ENCODE assay signal across 17 cellular contexts in the genomic region with DNA sequence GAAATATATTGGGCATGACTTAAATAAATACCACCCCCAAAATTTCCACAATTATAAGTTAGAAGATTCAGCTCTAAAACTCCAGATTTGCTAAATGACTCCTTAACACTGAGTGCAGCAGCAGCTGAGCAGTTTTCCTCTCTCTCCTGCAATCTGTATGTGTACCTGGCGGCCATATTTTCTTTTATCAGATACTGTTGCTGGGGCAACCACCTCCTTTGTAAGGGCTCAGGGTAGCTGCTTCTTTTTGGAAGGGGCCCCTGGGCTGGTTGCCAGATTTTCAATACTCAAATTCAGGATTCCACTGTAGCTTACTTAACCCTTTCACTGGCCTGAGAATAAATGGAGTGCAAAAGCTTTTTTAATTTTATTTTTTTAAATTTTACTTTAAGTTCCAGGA.
A peak's percentile ranks its signal among the peaks of the same experiment; 100 is the strongest.
DNase-seq lines count a peak whose midpoint lies in the region; TF ChIP-seq lines count a peak whose summit lies in the region.
"Had no signal": no experiment of that assay in that cellular context is flagged by ENCODE, and none has a peak within 500 bp of the region (broad histone marks: within the 10 kb centered on the region; RNA-seq: fewer than 3 reads in every experiment).

No MANE protein-coding gene starts in this region.

- peaks cover 3% of the 10 kb centered on the region for H3K9me3 Mint-ChIP-seq in nephron
- H3K9me3 Mint-ChIP-seq in activated T-helper 2 cell treated with anti-CD3 and anti-CD28 coated beads, Interferon-gamma antibody, Interleukin-2, Interleukin-4, amounts not matched to agents 10 μg/mL and 5 μg/mL and 100 μg/mL, durations not matched to agents 14 hours and 24 hours and 36 hours, result peaks cover 19% of the 10 kb centered on the region

- H3K36me3 Mint-ChIP-seq in nephron (ENCODE audit: low read depth), result no peaks in the 10 kb centered on the region
- H3K36me3 Mint-ChIP-seq in activated T-helper 2 cell treated with anti-CD3 and anti-CD28 coated beads, Interferon-gamma antibody, Interleukin-2, Interleukin-4, amounts not matched to agents 10 μg/mL and 5 μg/mL and 100 μg/mL, durations not matched to agents 14 hours and 24 hours and 36 hours (ENCODE audit: low read depth), result no peaks in the 10 kb centered on the region
- H3K36me3 Mint-ChIP-seq: activated naive CD8-positive, alpha-beta T cell; naive thymus-derived CD4-positive, alpha-beta T cell had no signal

- H3K27ac Mint-ChIP-seq in nephron, result peak overlapping the region; percentile 22 to 73 (median 60)
- no peak overlapping the region for H3K27ac Mint-ChIP-seq in activated T-helper 2 cell treated with anti-CD3 and anti-CD28 coated beads, Interferon-gamma antibody, Interleukin-2, Interleukin-4, amounts not matched to agents 10 μg/mL and 5 μg/mL and 100 μg/mL, durations not matched to agents 14 hours and 24 hours and 36 hours
- H3K27ac Mint-ChIP-seq: activated CD4-positive, alpha-beta T cell treated with anti-CD3 and anti-CD28 coated beads for 36 hours; activated naive CD8-positive, alpha-beta T cell; activated T-helper 1 cell treated with anti-CD3 and anti-CD28 coated beads, Interleukin-12 subunit alpha, Interleukin-12 subunit beta, Interleukin-2, Interleukin-4 antibody, amounts not matched to agents 30 ng/mL and 10 ng/mL and 1 ng/mL, durations not matched to agents 14 hours and 24 hours and 36 hours; CD4-positive, alpha-beta T cell had no signal

- intact Hi-C loops in activated T-helper 2 cell treated with anti-CD3 and anti-CD28 coated beads, Interferon-gamma antibody, Interleukin-2, Interleukin-4, amounts not matched to agents 10 μg/mL and 5 μg/mL and 100 μg/mL, durations not matched to agents 14 hours and 24 hours and 36 hours (cut with micrococcal nuclease), result no loop called here

- no peaks in the 10 kb centered on the region for H3K27me3 Mint-ChIP-seq in nephron (ENCODE audit: low read depth)
- H3K27me3 Mint-ChIP-seq in activated T-helper 2 cell treated with anti-CD3 and anti-CD28 coated beads, Interferon-gamma antibody, Interleukin-2, Interleukin-4, amounts not matched to agents 10 μg/mL and 5 μg/mL and 100 μg/mL, durations not matched to agents 14 hours and 24 hours and 36 hours (ENCODE audit: low read depth), result no peaks in the 10 kb centered on the region
- H3K27me3 Mint-ChIP-seq: activated CD4-positive, alpha-beta T cell treated with anti-CD3 and anti-CD28 coated beads for 36 hours; activated naive CD8-positive, alpha-beta T cell; CD4-positive, alpha-beta T cell; naive thymus-derived CD4-positive, alpha-beta T cell had no signal

- peaks cover 16% of the 10 kb centered on the region for H3K4me1 Mint-ChIP-seq in nephron
- no peaks in the 10 kb centered on the region for H3K4me1 Mint-ChIP-seq in activated T-helper 2 cell treated with anti-CD3 and anti-CD28 coated beads, Interferon-gamma antibody, Interleukin-2, Interleukin-4, amounts not matched to agents 10 μg/mL and 5 μg/mL and 100 μg/mL, durations not matched to agents 14 hours and 24 hours and 36 hours (ENCODE audit: low read depth)
- H3K4me1 Mint-ChIP-seq: activated CD4-positive, alpha-beta T cell treated with anti-CD3 and anti-CD28 coated beads for 36 hours; naive thymus-derived CD4-positive, alpha-beta T cell had no signal

- H3K4me3 Mint-ChIP-seq in nephron, result no peak overlapping the region
- no peak overlapping the region for H3K4me3 Mint-ChIP-seq in activated T-helper 2 cell treated with anti-CD3 and anti-CD28 coated beads, Interferon-gamma antibody, Interleukin-2, Interleukin-4, amounts not matched to agents 10 μg/mL and 5 μg/mL and 100 μg/mL, durations not matched to agents 14 hours and 24 hours and 36 hours (ENCODE audit: low read depth)
- H3K4me3 Mint-ChIP-seq: activated CD4-positive, alpha-beta T cell treated with anti-CD3 and anti-CD28 coated beads for 36 hours; activated naive CD8-positive, alpha-beta T cell; activated T-helper 1 cell treated with anti-CD3 and anti-CD28 coated beads, Interleukin-12 subunit alpha, Interleukin-12 subunit beta, Interleukin-2, Interleukin-4 antibody, amounts not matched to agents 30 ng/mL and 10 ng/mL and 1 ng/mL, durations not matched to agents 14 hours and 24 hours and 36 hours; CD4-positive, alpha-beta T cell; naive thymus-derived CD4-positive, alpha-beta T cell had no signal

- TF ChIP-seq CTCF in nephron (IDR thresholded peaks at IDR 0.05; ENCODE audit: unreplicated experiment in 3 of 3), result no peak

- DNase-seq in NCI-H1092 (lab: John Stamatoyannopoulos, UW) (peak; percentile 86), NCI-H2081 (lab: John Stamatoyannopoulos, UW) (peak; percentile 72 to 82), NCI-H748 treated with DMSO at 0.1 percent for 48 hours (lab: John Stamatoyannopoulos, UW) (peak; percentile 99), DMS114 treated with DMSO at 0.1 percent for 48 hours (lab: John Stamatoyannopoulos, UW; ENCODE audit: unreplicated experiment) (no peak), T-helper 9 cell (no peak)
- no peak for DNase-seq in activated T-helper 2 cell treated with anti-CD3 and anti-CD28 coated beads, Interferon-gamma antibody, Interleukin-2, Interleukin-4, amounts not matched to agents 10 μg/mL and 5 μg/mL and 100 μg/mL, durations not matched to agents 14 hours and 24 hours and 36 hours (ENCODE audit: low spot score)
- DNase-seq: activated CD4-positive, alpha-beta T cell treated with anti-CD3 and anti-CD28 coated beads for 36 hours; CD4-positive, alpha-beta T cell; H7; left cardiac atrium; mesendoderm; naive thymus-derived CD4-positive, alpha-beta T cell; sigmoid colon; testis had no signal

Comparison
In these comparisons a context has a peak if more than half of its experiments do, and no peak if none do; other contexts are left out.
1. DNase-seq: peak in NCI-H1092 (single experiment), NCI-H2081 (2 of 2) and NCI-H748 treated with DMSO at 0.1 percent for 48 hours (single experiment); none in activated T-helper 2 cell treated with anti-CD3 and anti-CD28 coated beads, Interferon-gamma antibody, Interleukin-2, Interleukin-4, amounts not matched to agents 10 μg/mL and 5 μg/mL and 100 μg/mL, durations not matched to agents 14 hours and 24 hours and 36 hours (single experiment), DMS114 treated with DMSO at 0.1 percent for 48 hours (single experiment) and T-helper 9 cell (single experiment).